Comparison of ENCODE assay signal across 8 cellular contexts in genomic region chr17:68378202-68379149, GRCh38.
DNase-seq lines count a peak whose midpoint lies in the region; ATAC-seq and TF ChIP-seq lines count a peak whose summit lies in the region.

No MANE protein-coding gene starts in this region.

- H3K4me3 ChIP-seq in LNCaP clone FGC (ENCODE audit: low read depth, low read length) (peak overlapping the region; percentile 43), left lung (peak overlapping the region in 1 of 2 donors; percentile 7)

- TF ChIP-seq CTCF in LNCaP clone FGC (IDR thresholded peaks at IDR 0.05; ENCODE audit: control insufficient read depth, extremely low read depth, insufficient read depth) = no peak
- no peak for TF ChIP-seq CTCF in left lung (IDR thresholded peaks at IDR 0.05)

- DNase-seq in AG08395 (ENCODE audit: low spot score) (peak; percentile 88), LNCaP clone FGC (ENCODE audit: low read depth) (peak; percentile 99), cerebellar cortex (ENCODE audit: low spot score) (peak; percentile 78), left lung (peak; percentile 93 to 96), substantia nigra (lab: John Stamatoyannopoulos, UW) (peak in 42 of 49 donors; percentile 7 to 79 (median 48)), NCI-H1436 (lab: John Stamatoyannopoulos, UW) (no peak), superior temporal gyrus (ENCODE audit: extremely low spot score) (no peak)

- H3K27ac ChIP-seq in left lung (peak overlapping the region; percentile 86 to 95), substantia nigra (ENCODE audit: low read depth, low read length, poor library complexity, severe bottlenecking) (peak overlapping the region; percentile 58)

- intact Hi-C loops in left lung (cut with DNase I) = no loop called here

- ATAC-seq in left lung = peak; percentile 89
- no peak for ATAC-seq in GM18873 (IDR thresholded peaks at IDR 0.05; ENCODE audit: low FRiP score, unreplicated experiment)

- H3K27me3 ChIP-seq in left lung = no peaks in the 10 kb centered on the region

- H3K9me3 ChIP-seq in left lung = no peaks in the 10 kb centered on the region

- H3K4me1 ChIP-seq in left lung = peaks cover 21 to 53% of the 10 kb centered on the region in 2 donors

- H3K36me3 ChIP-seq in left lung = no peaks in the 10 kb centered on the region

Comparison
In these comparisons a context has a peak if more than half of its experiments do, and no peak if none do; other contexts are left out.
1. DNase-seq: peak in AG08395 (single experiment), LNCaP clone FGC (single experiment), cerebellar cortex (single experiment), left lung (2 of 2) and substantia nigra (42 of 49); none in NCI-H1436 (single experiment) and superior temporal gyrus (single experiment).